24 cellular contexts compared by ENCODE assay signal in the genomic region with DNA sequence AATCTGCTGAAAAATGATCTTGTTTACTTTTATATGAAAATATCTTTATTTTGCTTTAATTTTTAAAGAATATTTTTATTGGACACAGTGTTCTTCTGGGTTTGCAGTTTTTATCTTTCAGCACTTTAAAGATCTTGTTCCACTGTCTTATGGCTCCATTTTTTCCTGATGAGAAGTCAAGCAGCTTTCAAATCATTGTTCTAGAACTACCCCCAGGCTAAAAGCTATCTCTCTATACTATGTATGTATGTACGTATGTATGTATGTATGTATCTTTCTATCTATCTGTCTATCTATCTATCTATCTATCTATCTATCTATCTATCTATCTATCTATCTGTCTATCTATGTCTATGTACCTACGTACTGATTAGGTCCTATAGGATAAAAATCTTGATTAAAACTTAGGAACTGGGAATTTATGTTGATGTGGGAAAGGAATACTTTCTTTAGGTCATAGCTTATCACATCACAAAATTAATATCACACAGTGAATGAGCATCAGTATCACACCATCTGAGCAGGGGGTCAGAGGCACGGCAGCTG. TPM values are rescaled to one million over a fixed set of nuclear protein-coding genes. Genes with fewer than 3 reads are reported as not detected.
DNase-seq lines count a peak whose midpoint lies in the region; ATAC-seq, FAIRE-seq and TF ChIP-seq lines count a peak whose summit lies in the region.
"Had no signal": no experiment of that assay in that cellular context is flagged by ENCODE, and none has a peak within 500 bp of the region (broad histone marks: within the 10 kb centered on the region; RNA-seq: fewer than 3 reads in every experiment).

No MANE protein-coding gene starts in this region.

- 64% methylated on average over 3 of the region's 3 CpGs for WGBS in K562 (ENCODE audit: insufficient coverage, low coverage, missing lambda C conversion rate)
- 53 to 83% (median 74%) methylated on average over 3 of the region's 3 CpGs for WGBS in small intestine, 3 donors

- peak overlapping the region; percentile 93 for H3K27ac Mint-ChIP-seq in Caco-2 (ENCODE audit: unreplicated experiment)
- H3K27ac Mint-ChIP-seq: CD14-positive monocyte; CD4-positive, alpha-beta T cell; CD8-positive, alpha-beta memory T cell; HFFc6 had no signal

- no peaks in the 10 kb centered on the region for H3K79me2 ChIP-seq in K562 (ENCODE audit: control insufficient read depth, insufficient read depth, low read length)

- BruUV-seq in Caco-2 (replicated peaks; lab: Mats Ljungman, UMichigan) = no TSS peak
- BruUV-seq in K562 (replicated peaks; lab: Mats Ljungman, UMichigan) = no TSS peak

- FAIRE-seq in K562 (lab: Jason Lieb, UNC) (no peak), small intestine (lab: Jason Lieb, UNC) (peak; percentile 73)
- FAIRE-seq: A204.1, GM12891, GM18507, H54 had no signal

- TF ChIP-seq CTCF in Caco-2 (IDR thresholded peaks at IDR 0.05; ENCODE audit: insufficient read depth in 1 of 2, low read depth in 1 of 2, low read length in 1 of 2, severe bottlenecking in 1 of 2, unreplicated experiment in 1 of 2) = no peak
- TF ChIP-seq CTCF in K562 (IDR thresholded peaks at IDR 0.05 in 2 of 3, conservative IDR thresholded peaks at IDR 0.05 in 1 of 3; ENCODE audit: insufficient read depth in 2 of 3, low read depth in 1 of 3, low read length in 3 of 3) = no peak

- H3K4me1 ChIP-seq in Caco-2 = peaks cover 30% of the 10 kb centered on the region
- peaks cover 0 to 25% of the 10 kb centered on the region in 2 experiments; a peak in 4 of 5 replicates for H3K4me1 ChIP-seq in K562 (replicated peaks in 1 of 2; ENCODE audit: control insufficient read depth in 2 of 2, insufficient read depth in 2 of 2, low read length in 2 of 2)
- no peaks in the 10 kb centered on the region for H3K4me1 ChIP-seq in small intestine (ENCODE audit: control insufficient read depth in 2 of 2, insufficient read depth in 1 of 2, low read depth in 1 of 2, low read length in 1 of 2)
- H3K4me1 ChIP-seq: BE2C; BLaER1 treated with 17β-estradiol and CSF1 and Interleukin-3, amounts not matched to agents 10 nM and 100 nM; HAP-1 had no signal

- no peak for TF ChIP-seq RAD21 in K562 (CRISPR knock-in tag; conservative IDR thresholded peaks at IDR 0.05 in 1 of 2, IDR thresholded peaks at IDR 0.05 in 1 of 2)

- DNase-seq in Caco-2 (no peak), NCI-H69 (lab: John Stamatoyannopoulos, UW) (peak; percentile 20), K562 (ENCODE audit: extremely low read depth in 1 of 4, low spot score in 3 of 4) (no peak), small intestine (no peak), NCI-H1417 treated with DMSO at 0.1 percent for 48 hours (lab: John Stamatoyannopoulos, UW) (no peak), NCI-H510A (lab: John Stamatoyannopoulos, UW) (no peak), NCI-H187 (lab: John Stamatoyannopoulos, UW) (no peak), kidney tubule cell (ENCODE audit: low spot score) (no peak)
- DNase-seq: BE2C; CD4-positive, alpha-beta T cell; CD8-positive, alpha-beta memory T cell; DMS79; EL; GF-D8; GOT3; HFFc6 had no signal

- TF ChIP-seq EP300 in K562 (IDR thresholded peaks at IDR 0.05; ENCODE audit: low read length) = no peak

- no peaks in the 10 kb centered on the region for H3K9me3 Mint-ChIP-seq in Caco-2 (ENCODE audit: unreplicated experiment)
- H3K9me3 Mint-ChIP-seq: CD4-positive, alpha-beta T cell; CD8-positive, alpha-beta memory T cell; HFFc6 had no signal

- H3K4me2 ChIP-seq in K562 (ENCODE audit: insufficient read depth, low read length) = no peak overlapping the region
- H3K4me2 ChIP-seq: BLaER1 treated with 17β-estradiol and CSF1 and Interleukin-3, amounts not matched to agents 10 nM and 100 nM had no signal

- no peak overlapping the region for H3K9ac ChIP-seq in K562 (ENCODE audit: insufficient read depth in 1 of 2, low read depth in 2 of 2, low read length in 2 of 2)
- H3K9ac ChIP-seq: BLaER1 treated with 17β-estradiol and CSF1 and Interleukin-3, amounts not matched to agents 10 nM and 100 nM had no signal

- POLR2A ChIA-PET in Caco-2 (lab: Charles Lee) (no interaction called here), K562 (lab: Yijun Ruan, JAX) (interaction anchor here (0.5 to 2.1 kb wide), 3 partner anchors 9 to 60 kb away, joined by 3 to 7 read pairs (median 4); no protein-coding TSS in a partner anchor)

- H3K9me3 ChIP-seq in Caco-2 (no peaks in the 10 kb centered on the region), K562 (replicated peaks; ENCODE audit: control insufficient read depth, insufficient read depth, low read depth, low read length) (no peaks in the 10 kb centered on the region), small intestine (ENCODE audit: control insufficient read depth, low read depth) (no peaks in the 10 kb centered on the region)
- H3K9me3 ChIP-seq: BE2C; BLaER1 treated with 17β-estradiol and CSF1 and Interleukin-3, amounts not matched to agents 10 nM and 100 nM; HAP-1 had no signal

- in situ Hi-C loops in K562 (cut with MboI) = no loop called here

- H3K36me3 Mint-ChIP-seq in Caco-2 (ENCODE audit: insufficient read depth, unreplicated experiment) = peaks cover 10% of the 10 kb centered on the region
- H3K36me3 Mint-ChIP-seq: CD14-positive monocyte had no signal

- H3K4me3 ChIP-seq in Caco-2 (ENCODE audit: low read depth, low read length) = no peak overlapping the region
- no peak overlapping the region for H3K4me3 ChIP-seq in K562
- H3K4me3 ChIP-seq in small intestine (ENCODE audit: low read depth in 1 of 2, low read length in 2 of 2) = no peak overlapping the region
- H3K4me3 ChIP-seq: BLaER1 treated with 17β-estradiol and CSF1 and Interleukin-3, amounts not matched to agents 10 nM and 100 nM; HAP-1 had no signal

- H3K9me1 ChIP-seq in K562 (ENCODE audit: control insufficient read depth, insufficient read depth, low read length) = no peaks in the 10 kb centered on the region

- no peaks in the 10 kb centered on the region for H3K27me3 Mint-ChIP-seq in Caco-2 (ENCODE audit: insufficient read depth, unreplicated experiment)
- H3K27me3 Mint-ChIP-seq: CD4-positive, alpha-beta T cell; CD8-positive, alpha-beta memory T cell had no signal

- no peaks in the 10 kb centered on the region for H3K27me3 ChIP-seq in Caco-2 (replicated peaks; ENCODE audit: control insufficient read depth, insufficient read depth, low read length)
- no peaks in the 10 kb centered on the region for H3K27me3 ChIP-seq in K562 (ENCODE audit: control insufficient read depth in 2 of 2, insufficient read depth in 2 of 2, low read length in 2 of 2)
- H3K27me3 ChIP-seq in small intestine (ENCODE audit: control insufficient read depth in 2 of 2, insufficient read depth in 2 of 2, low read length in 2 of 2) = no peaks in the 10 kb centered on the region
- H3K27me3 ChIP-seq: BE2C; BLaER1 treated with 17β-estradiol and CSF1 and Interleukin-3, amounts not matched to agents 10 nM and 100 nM had no signal

- no peak overlapping the region for H2AFZ ChIP-seq in K562 (ENCODE audit: low read depth, low read length)

- no peaks in the 10 kb centered on the region for H3K36me3 ChIP-seq in Caco-2 (ENCODE audit: control insufficient read depth, insufficient read depth, low read length)
- H3K36me3 ChIP-seq in K562 (ENCODE audit: control insufficient read depth, insufficient read depth, low read length) = no peaks in the 10 kb centered on the region
- no peaks in the 10 kb centered on the region for H3K36me3 ChIP-seq in small intestine (ENCODE audit: control insufficient read depth in 2 of 2, insufficient read depth in 2 of 2, low read length in 2 of 2)
- H3K36me3 ChIP-seq: BE2C, HAP-1 had no signal

- H3K4me3 Mint-ChIP-seq in Caco-2 (ENCODE audit: unreplicated experiment) = no peak overlapping the region
- H3K4me3 Mint-ChIP-seq: CD14-positive monocyte; CD4-positive, alpha-beta T cell; CD8-positive, alpha-beta memory T cell; HFFc6 had no signal

- TF ChIP-seq POLR2A in K562 (conservative IDR thresholded peaks at IDR 0.05) = no peak

- no peak overlapping the region for H3K27ac ChIP-seq in K562 (ENCODE audit: extremely low read depth, low read depth, low read length)
- no peak overlapping the region for H3K27ac ChIP-seq in small intestine (ENCODE audit: low read depth in 1 of 2, low read length in 1 of 2)
- H3K27ac ChIP-seq: 22Rv1; BLaER1 treated with 17β-estradiol and CSF1 and Interleukin-3, amounts not matched to agents 10 nM and 100 nM had no signal

- H4K20me1 ChIP-seq in K562 (replicated peaks; ENCODE audit: control insufficient read depth, insufficient read depth, low read length) = no peaks in the 10 kb centered on the region
- H4K20me1 ChIP-seq: BLaER1 treated with 17β-estradiol and CSF1 and Interleukin-3, amounts not matched to agents 10 nM and 100 nM had no signal

- CTCF ChIA-PET in Caco-2 (lab: Charles Lee) (no interaction called here), K562 (lab: Yijun Ruan, JAX; ENCODE audit: low intra/inter-chr PET ratio) (no interaction called here)

- H3K4me1 Mint-ChIP-seq in Caco-2 (ENCODE audit: low read depth, unreplicated experiment) = peaks cover 30% of the 10 kb centered on the region
- H3K4me1 Mint-ChIP-seq: CD14-positive monocyte; CD8-positive, alpha-beta memory T cell had no signal

- intact Hi-C loops in Caco-2 (cut with micrococcal nuclease; ENCODE audit: unreplicated experiment) (loop anchor here (2.0 kb wide), 1 partner anchor 23 kb away; no protein-coding TSS in a partner anchor), K562 (cut with micrococcal nuclease) (no loop called here)

- ATAC-seq in K562 = no peak

TF ChIP-seq in K562, 482 proteins besides CTCF, POLR2A, EP300 and RAD21 (continues in another document):
- TF ChIP-seq DACH1 (IDR thresholded peaks at IDR 0.05; ENCODE audit: partially characterized antibody) (peak; percentile 99), TBP (optimal IDR thresholded peaks at IDR 0.05; ENCODE audit: low read depth, low read length) (no peak), PPARD (CRISPR knock-in tag; IDR thresholded peaks at IDR 0.05) (no peak)

RNA-seq across cellular contexts. Expression of a gene that starts 35.4 kb away (rescaled TPM):
- total RNA-seq in Caco-2 (2022) (193 and 208 TPM in 2 replicates), K562 (2014; rRNA removed) (12.8 and 16.6 TPM in 2 replicates), K562 (2014; rRNA removed; fragmentation: Illumina TruSeq; extraction: Trizol) (29.2 and 32.5 TPM in 2 replicates), K562 (2015; rRNA removed; fragmentation: Illumina TruSeq; extraction: Trizol) (14.3 and 16.4 TPM in 2 replicates), K562 (2021) (26.8 and 28.9 TPM in 2 replicates)
- 20.7 and 45.9 TPM in 2 replicates for total RNA-seq in K562 (2011; cell fraction: chromatin; rRNA removed; ENCODE audit: low replicate concordance)
- 26.2 and 28.2 TPM in 2 replicates for total RNA-seq in K562 (2011; cell fraction: nucleolus; rRNA removed)
- total RNA-seq in K562 (2011; cell fraction: nucleoplasm; rRNA removed) = 50.4 and 66.6 TPM in 2 replicates
- polyA plus RNA-seq in K562 (2011; rRNA removed) (23.3 and 46.3 TPM in 2 replicates), K562 (2014; fragmentation: Illumina TruSeq; extraction: Trizol) (25.0 and 29.3 TPM in 2 replicates), K562 (2014; fragmentation: Nextera tagmentation; extraction: Ambion mirVana) (1 to 10 TPM; 7.8 to 9.8 TPM), K562 (2014; rRNA removed) (20.0 and 23.9 TPM in 2 replicates), small intestine (10 to 100 TPM; 56.2 to 67.2 (median 60.6) TPM)
- polyA plus RNA-seq in K562 (2011; cell fraction: cytosol; rRNA removed) = 14.2 and 22.5 TPM in 2 replicates
- polyA plus RNA-seq in K562 (2011; cell fraction: nucleus; rRNA removed) = 8.5 and 10.1 TPM in 2 replicates
- 17.7 and 21.3 TPM in 2 replicates for polyA plus RNA-seq in K562 (2012)
- polyA minus RNA-seq in K562 (2011; rRNA and poly(A)+ RNA removed) = 12.9 and 21.0 TPM in 2 replicates
- polyA minus RNA-seq in K562 (2011; cell fraction: cytosol; rRNA and poly(A)+ RNA removed) = 8.0 and 14.1 TPM in 2 replicates
- polyA minus RNA-seq in K562 (2011; cell fraction: nucleus; rRNA and poly(A)+ RNA removed) = 3.5 and 5.3 TPM in 2 replicates
- polyA plus RNA-seq: CD8-positive, alpha-beta memory T cell had no signal
